ENCODE assay signal across 8 cellular contexts in genomic region chr14:64760146-64760755, GRCh38. TPM values are rescaled to one million over a fixed set of nuclear protein-coding genes. Genes with fewer than 3 reads are reported as not detected.
DNase-seq lines count a peak whose midpoint lies in the region; ATAC-seq and TF ChIP-seq lines count a peak whose summit lies in the region.

No MANE protein-coding gene starts in this region.

- CTCF ChIA-PET in PC-9 (lab: Charles Lee): interaction anchor here (0.6 to 0.7 kb wide), 3 partner anchors 54 to 206 kb away, joined by 4 to 6 read pairs (median 5); no protein-coding TSS in a partner anchor

- H3K9me3 ChIP-seq in PC-9 (ENCODE audit: insufficient read depth, low read depth): no peaks in the 10 kb centered on the region

- TF ChIP-seq CTCF in PC-9 (conservative IDR thresholded peaks at IDR 0.05): peak; percentile 88

- H3K4me2 ChIP-seq in PC-9: no peak overlapping the region

- H3K79me2 ChIP-seq in PC-9 (ENCODE audit: low read depth): no peaks in the 10 kb centered on the region

- H2AFZ ChIP-seq in PC-9: no peak overlapping the region

- no peak for ATAC-seq in HG03432 (IDR thresholded peaks at IDR 0.05; ENCODE audit: unreplicated experiment)

- POLR2A ChIA-PET in PC-9 (lab: Charles Lee; ENCODE audit: unreplicated experiment): interaction anchor here (0.6 kb wide), 1 partner anchor 222 kb away, joined by 6 read pairs; no protein-coding TSS in a partner anchor

- peaks cover 53% of the 10 kb centered on the region for H3F3A ChIP-seq in PC-9 (ENCODE audit: insufficient read depth, low read depth)

- H3K4me3 ChIP-seq in PC-9: no peak overlapping the region

- intact Hi-C loops in PC-9 (cut with micrococcal nuclease; ENCODE audit: unreplicated experiment): loop anchor here (5.0 kb wide), 1 partner anchor 423 kb away; no protein-coding TSS in a partner anchor
- intact Hi-C loops in cardiac septum (cut with DNase I): no loop called here

- no peaks in the 10 kb centered on the region for H4K20me1 ChIP-seq in PC-9 (ENCODE audit: insufficient read depth)

- H3K36me3 ChIP-seq in PC-9 (ENCODE audit: low read depth): no peaks in the 10 kb centered on the region

- no TSS peak for BruUV-seq in PC-9 (replicated peaks; lab: Mats Ljungman, UMichigan)

- H3K9me2 ChIP-seq in PC-9 (ENCODE audit: insufficient read depth): no peaks in the 10 kb centered on the region

- H3K27me3 ChIP-seq in PC-9 (ENCODE audit: insufficient read depth, low read depth): no peaks in the 10 kb centered on the region

- no peak overlapping the region for H3K27ac ChIP-seq in PC-9

- DNase-seq in AG08396 (ENCODE audit: low spot score) (peak; percentile 65), GM19240 (ENCODE audit: insufficient read length, low spot score) (peak; percentile 75), PC-9 (peak in 1 of 2 experiments; percentile 58), cardiac septum (ENCODE audit: low spot score) (peak; percentile 86), occipital lobe (lab: John Stamatoyannopoulos, UW) (no peak)
- DNase-seq in activated T-helper 9 cell treated with anti-CD3 and anti-CD28 coated beads, Interleukin-2, amount 50 U/mL, for 16 hours (ENCODE audit: low read depth): peak; percentile 49
- peak; percentile 19 to 56 for DNase-seq in stimulated activated CD4-positive, alpha-beta T cell treated with anti-CD3 and anti-CD28 coated beads, Interleukin-12 subunit alpha, Interleukin-12 subunit beta, amount 100 ng/mL, for 24 hours (ENCODE audit: low read depth in 2 of 2)

- H3K4me1 ChIP-seq in PC-9 (replicated peaks; ENCODE audit: insufficient read depth): peaks cover 74% of the 10 kb centered on the region

RNA-seq across cellular contexts. Expression of gene PLEKHG3, which starts 56.0 kb away (rescaled TPM):
- total RNA-seq in PC-9 (2021) (59.3 and 61.7 TPM in 2 replicates), cardiac septum (22.5 TPM), occipital lobe (6.2 TPM)
